21 cellular contexts compared by ENCODE assay signal in the genomic region with DNA sequence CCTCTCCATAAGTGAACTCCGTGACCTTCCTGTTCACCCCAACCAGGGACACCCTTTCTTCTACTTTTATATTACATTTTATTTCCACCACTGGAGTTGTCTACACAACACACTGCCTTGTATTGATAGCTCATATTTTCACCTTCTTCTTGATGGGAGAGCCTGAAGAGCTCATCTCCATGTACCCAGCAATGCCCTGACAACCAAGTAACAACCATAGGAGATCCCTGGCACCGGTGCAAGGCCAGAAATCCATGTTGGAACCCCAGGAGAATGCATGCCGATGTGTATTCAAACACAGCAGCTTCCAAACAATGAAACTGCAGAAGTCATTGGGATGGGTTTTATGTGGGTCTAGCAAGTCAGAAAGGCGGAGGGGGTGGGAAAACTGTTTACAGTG. TPM values are rescaled to one million over a fixed set of nuclear protein-coding genes. Genes with fewer than 3 reads are reported as not detected.
"Had no signal": no experiment of that assay in that cellular context is flagged by ENCODE, and none has a peak within 500 bp of the region (broad histone marks: within the 10 kb centered on the region; RNA-seq: fewer than 3 reads in every experiment).

No MANE protein-coding gene starts in this region.

- H3K4me3 ChIP-seq: colonic mucosa, dorsolateral prefrontal cortex, heart right ventricle, left ventricle myocardium inferior, lower lobe of right lung, suprapubic skin, thyroid gland had no signal

- H3K9me3 Mint-ChIP-seq: mesothelial cell of epicardium, nephron progenitor cell, type B pancreatic cell had no signal

- H3K4me1 Mint-ChIP-seq: mesothelial cell of epicardium, nephron progenitor cell had no signal

- H3K27me3 Mint-ChIP-seq: memory B cell, type B pancreatic cell had no signal

- H3K27ac Mint-ChIP-seq: mesothelial cell of epicardium, nephron progenitor cell, type B pancreatic cell had no signal

- H3K36me3 Mint-ChIP-seq: mesothelial cell of epicardium, type B pancreatic cell had no signal

- H3K4me3 Mint-ChIP-seq: memory B cell, mesothelial cell of epicardium, nephron progenitor cell, type B pancreatic cell had no signal

- ATAC-seq: esophagus mucosa; heart right ventricle; lower lobe of right lung; right cardiac atrium; stimulated activated naive CD8-positive, alpha-beta T cell treated with anti-CD3 and anti-CD28 coated beads, Interleukin-15, Interleukin-2, amounts not matched to agents 100 U/mL and 50 U/mL, for 24 hours had no signal

- H3K4me1 ChIP-seq: lower lobe of right lung, suprapubic skin had no signal

- DNase-seq: cerebellar nuclear complex; colonic mucosa; dorsolateral prefrontal cortex; effector memory CD4-positive, alpha-beta T cell; heart right ventricle; islet precursor cell; left ventricle myocardium inferior; lower lobe of right lung; nephron progenitor cell; posterior cingulate gyrus; right cardiac atrium; small intestine; stimulated activated CD4-positive, alpha-beta T cell treated with anti-CD3 and anti-CD28 coated beads, Interleukin-12 subunit alpha, Interleukin-12 subunit beta, amount 100 ng/mL, for 4 hours; stimulated activated naive CD8-positive, alpha-beta T cell treated with anti-CD3 and anti-CD28 coated beads, Interleukin-15, Interleukin-2, amounts not matched to agents 100 U/mL and 50 U/mL, for 24 hours had no signal

- H3K27ac ChIP-seq: colonic mucosa, dorsolateral prefrontal cortex, heart right ventricle, left ventricle myocardium inferior, lower lobe of right lung, suprapubic skin, thyroid gland had no signal

- H3K9me3 ChIP-seq: colonic mucosa, heart right ventricle, left ventricle myocardium inferior, lower lobe of right lung, suprapubic skin, thyroid gland had no signal

- H3K36me3 ChIP-seq: colonic mucosa had no signal

- H3K27me3 ChIP-seq: colonic mucosa, dorsolateral prefrontal cortex, heart right ventricle, suprapubic skin, thyroid gland had no signal

RNA-seq across cellular contexts. Expression of a gene that starts 15.5 kb away (rescaled TPM):
- total RNA-seq: myocyte had no signal
